In the genomic region with DNA sequence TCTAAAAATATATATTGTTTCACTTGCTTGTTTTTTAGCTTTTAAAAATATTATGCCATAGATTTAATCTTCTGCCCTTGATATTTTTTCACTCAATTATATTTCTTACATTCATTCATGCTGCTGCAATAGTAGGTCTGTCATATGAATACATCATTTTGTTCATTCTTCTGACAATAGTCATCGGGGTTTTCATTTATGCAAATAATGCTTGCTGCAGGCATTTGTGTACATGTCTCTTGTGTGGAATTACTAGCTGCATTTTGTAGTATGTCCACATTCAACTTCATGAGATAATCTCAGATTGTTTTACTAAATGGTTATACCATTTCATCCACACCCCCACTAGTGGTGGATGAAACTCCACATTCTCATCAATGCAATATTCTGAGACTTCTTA, we compare ENCODE assay signal across 16 cellular contexts. TPM values are rescaled to one million over a fixed set of nuclear protein-coding genes. Genes with fewer than 3 reads are reported as not detected.
DNase-seq lines count a peak whose midpoint lies in the region; ATAC-seq lines count a peak whose summit lies in the region.
"Had no signal": no experiment of that assay in that cellular context is flagged by ENCODE, and none has a peak within 500 bp of the region (broad histone marks: within the 10 kb centered on the region; RNA-seq: fewer than 3 reads in every experiment).

No MANE protein-coding gene starts in this region.

- no peak overlapping the region for H4K91ac ChIP-seq in trophoblast cell (ENCODE audit: low read depth, low read length)

- H3K4ac ChIP-seq in trophoblast cell (ENCODE audit: low read depth, low read length) = no peak overlapping the region

- peaks cover 5% of the 10 kb centered on the region for H3K79me1 ChIP-seq in trophoblast cell (ENCODE audit: low read length)

- H3K27me3 ChIP-seq in trophoblast cell (ENCODE audit: insufficient read depth, low read length) = no peaks in the 10 kb centered on the region
- H3K27me3 ChIP-seq: tibial artery had no signal

- no peak overlapping the region for H3K23ac ChIP-seq in trophoblast cell (ENCODE audit: low read length)

- H2AK5ac ChIP-seq in trophoblast cell (ENCODE audit: low read length) = no peak overlapping the region

- H3K4me3 ChIP-seq in trophoblast cell (ENCODE audit: low read depth, low read length) = no peak overlapping the region
- H3K4me3 ChIP-seq: coronary artery, SK-N-MC, tibial artery had no signal

- H3K14ac ChIP-seq in trophoblast cell (ENCODE audit: low read length) = no peak overlapping the region

- DNase-seq in activated CD8-positive, alpha-beta memory T cell treated with anti-CD3 and anti-CD28 coated beads, Interleukin-2, amount 10 ng/mL, durations not matched to agents 7 days and 5 days = no peak
- DNase-seq in activated CD8-positive, alpha-beta memory T cell treated with anti-CD3 and anti-CD28 coated beads, Interleukin-2, amount 50 U/mL, for 4 hours = no peak
- DNase-seq in activated naive CD8-positive, alpha-beta T cell treated with anti-CD3 and anti-CD28 coated beads for 36 hours = no peak
- DNase-seq in trophoblast cell (peak; percentile 30 to 86), epidermal melanocyte (ENCODE audit: insufficient read length, low spot score) (no peak), SKM-1 (lab: John Stamatoyannopoulos, UW; ENCODE audit: unreplicated experiment) (no peak)
- DNase-seq: DMS153, left cardiac atrium, NCI-H146, NCI-H774, nephron progenitor cell, tibial artery had no signal

- no peak overlapping the region for H2BK120ac ChIP-seq in trophoblast cell (ENCODE audit: insufficient read depth, low read length, poor library complexity)

- CTCF ChIA-PET in activated CD8-positive, alpha-beta memory T cell treated with anti-CD3 and anti-CD28 coated beads, Interleukin-2, amount 10 ng/mL, durations not matched to agents 7 days and 5 days (lab: Charles Lee) = interaction anchor here (0.6 to 0.8 kb wide), 2 partner anchors 17 to 29 kb away, joined by 3 to 4 read pairs; no protein-coding TSS in a partner anchor

- no peak overlapping the region for H2BK12ac ChIP-seq in trophoblast cell (ENCODE audit: low read length)

- no peak for ATAC-seq in activated CD8-positive, alpha-beta memory T cell treated with anti-CD3 and anti-CD28 coated beads, Interleukin-2, amount 10 ng/mL, durations not matched to agents 7 days and 5 days
- ATAC-seq in HG03342 (IDR thresholded peaks at IDR 0.05; ENCODE audit: unreplicated experiment) (peak; percentile 48), HG03571 (IDR thresholded peaks at IDR 0.05; ENCODE audit: unreplicated experiment) (no peak)
- ATAC-seq: left cardiac atrium had no signal

- no peak overlapping the region for H3K18ac ChIP-seq in trophoblast cell (ENCODE audit: low read length)

- no peak overlapping the region for H4K8ac ChIP-seq in trophoblast cell (ENCODE audit: low read depth, low read length)

- peaks cover 1% of the 10 kb centered on the region for H3K79me2 ChIP-seq in trophoblast cell (ENCODE audit: control insufficient read depth, insufficient read depth, low read length, poor library complexity)

- no peak overlapping the region for H2BK5ac ChIP-seq in trophoblast cell (ENCODE audit: low read depth, low read length, poor library complexity)

- no peaks in the 10 kb centered on the region for H3K36me3 Mint-ChIP-seq in activated CD8-positive, alpha-beta memory T cell treated with anti-CD3 and anti-CD28 coated beads, Interleukin-2, amount 10 ng/mL, durations not matched to agents 7 days and 5 days
- no peaks in the 10 kb centered on the region for H3K36me3 Mint-ChIP-seq in activated naive CD8-positive, alpha-beta T cell treated with anti-CD3 and anti-CD28 coated beads for 36 hours

- no peaks in the 10 kb centered on the region for H3K9me3 ChIP-seq in trophoblast cell (ENCODE audit: insufficient read depth, low read depth, low read length)
- H3K9me3 ChIP-seq: tibial artery had no signal

- H4K12ac ChIP-seq in trophoblast cell (ENCODE audit: low read depth, low read length) = no peak overlapping the region

- WGBS in trophoblast cell (ENCODE audit: extremely low coverage, insufficient coverage, insufficient read length) = no CpG with 5 or more reads among the region's 1 CpG

- peaks cover 3% of the 10 kb centered on the region for H3K27me3 Mint-ChIP-seq in activated CD8-positive, alpha-beta memory T cell treated with anti-CD3 and anti-CD28 coated beads, Interleukin-2, amount 10 ng/mL, durations not matched to agents 7 days and 5 days
- no peaks in the 10 kb centered on the region for H3K27me3 Mint-ChIP-seq in activated naive CD8-positive, alpha-beta T cell treated with anti-CD3 and anti-CD28 coated beads for 36 hours

- no peak overlapping the region for H3K27ac ChIP-seq in trophoblast cell (ENCODE audit: low read depth, low read length)
- H3K27ac ChIP-seq: coronary artery, SK-N-MC, tibial artery had no signal

- no peak overlapping the region for H3K4me3 Mint-ChIP-seq in activated CD8-positive, alpha-beta memory T cell treated with anti-CD3 and anti-CD28 coated beads, Interleukin-2, amount 10 ng/mL, durations not matched to agents 7 days and 5 days
- H3K4me3 Mint-ChIP-seq in activated naive CD8-positive, alpha-beta T cell treated with anti-CD3 and anti-CD28 coated beads for 36 hours = no peak overlapping the region
- H3K4me3 Mint-ChIP-seq: nephron progenitor cell had no signal

- H2AFZ ChIP-seq in trophoblast cell (ENCODE audit: insufficient read depth, low read length, poor library complexity) = no peak overlapping the region

- no peaks in the 10 kb centered on the region for H3K36me3 ChIP-seq in trophoblast cell (ENCODE audit: control insufficient read depth in 1 of 2, insufficient read depth in 2 of 2, low read length in 2 of 2)
- H3K36me3 ChIP-seq: tibial artery had no signal

- peaks cover 0 to 4% of the 10 kb centered on the region in 2 experiments for H3K4me1 ChIP-seq in trophoblast cell (ENCODE audit: control insufficient read depth in 1 of 2, insufficient read depth in 2 of 2, low read length in 2 of 2)

- H3K27ac Mint-ChIP-seq in activated CD8-positive, alpha-beta memory T cell treated with anti-CD3 and anti-CD28 coated beads, Interleukin-2, amount 10 ng/mL, durations not matched to agents 7 days and 5 days = peak overlapping the region; percentile 65
- peak overlapping the region; percentile 87 for H3K27ac Mint-ChIP-seq in activated naive CD8-positive, alpha-beta T cell treated with anti-CD3 and anti-CD28 coated beads for 36 hours
- H3K27ac Mint-ChIP-seq: nephron progenitor cell had no signal

- H3K4me2 ChIP-seq in trophoblast cell (ENCODE audit: low read length) = no peak overlapping the region

- H3K4me1 Mint-ChIP-seq in activated CD8-positive, alpha-beta memory T cell treated with anti-CD3 and anti-CD28 coated beads, Interleukin-2, amount 10 ng/mL, durations not matched to agents 7 days and 5 days = peaks cover 36% of the 10 kb centered on the region
- peaks cover 43% of the 10 kb centered on the region for H3K4me1 Mint-ChIP-seq in activated naive CD8-positive, alpha-beta T cell treated with anti-CD3 and anti-CD28 coated beads for 36 hours

- H3K9ac ChIP-seq in trophoblast cell (ENCODE audit: low read length) = no peak overlapping the region

- no peaks in the 10 kb centered on the region for H3K9me3 Mint-ChIP-seq in activated CD8-positive, alpha-beta memory T cell treated with anti-CD3 and anti-CD28 coated beads, Interleukin-2, amount 10 ng/mL, durations not matched to agents 7 days and 5 days (ENCODE audit: low read depth)
- no peaks in the 10 kb centered on the region for H3K9me3 Mint-ChIP-seq in activated naive CD8-positive, alpha-beta T cell treated with anti-CD3 and anti-CD28 coated beads for 36 hours
- H3K9me3 Mint-ChIP-seq: nephron progenitor cell had no signal

RNA-seq across cellular contexts. Expression of gene PLPP1, which starts 5.3 kb away (rescaled TPM):
- total RNA-seq in activated CD8-positive, alpha-beta memory T cell treated with anti-CD3 and anti-CD28 coated beads, Interleukin-2, amount 10 ng/mL, durations not matched to agents 7 days and 5 days = 10 to 100 TPM in 1 of 2 experiments, 1 to 10 TPM in 1; 7.1 to 31.2 TPM
- 10 to 100 TPM; 21.3 to 23.1 TPM for total RNA-seq in activated naive CD8-positive, alpha-beta T cell treated with anti-CD3 and anti-CD28 coated beads for 36 hours
- 87.5 and 92.7 TPM in 2 replicates for polyA plus RNA-seq in trophoblast cell (2013)

Comparison
In these comparisons a context has a peak if more than half of its experiments do, and no peak if none do; other contexts are left out.
1. DNase-seq: peak in trophoblast cell (2 of 2); none in activated CD8-positive, alpha-beta memory T cell treated with anti-CD3 and anti-CD28 coated beads, Interleukin-2, amount 10 ng/mL, durations not matched to agents 7 days and 5 days (single experiment), activated CD8-positive, alpha-beta memory T cell treated with anti-CD3 and anti-CD28 coated beads, Interleukin-2, amount 50 U/mL, for 4 hours (single experiment), activated naive CD8-positive, alpha-beta T cell treated with anti-CD3 and anti-CD28 coated beads for 36 hours (single experiment), epidermal melanocyte (single experiment) and SKM-1 (single experiment).